ENCODE assay signal across 7 cellular contexts in the genomic region with DNA sequence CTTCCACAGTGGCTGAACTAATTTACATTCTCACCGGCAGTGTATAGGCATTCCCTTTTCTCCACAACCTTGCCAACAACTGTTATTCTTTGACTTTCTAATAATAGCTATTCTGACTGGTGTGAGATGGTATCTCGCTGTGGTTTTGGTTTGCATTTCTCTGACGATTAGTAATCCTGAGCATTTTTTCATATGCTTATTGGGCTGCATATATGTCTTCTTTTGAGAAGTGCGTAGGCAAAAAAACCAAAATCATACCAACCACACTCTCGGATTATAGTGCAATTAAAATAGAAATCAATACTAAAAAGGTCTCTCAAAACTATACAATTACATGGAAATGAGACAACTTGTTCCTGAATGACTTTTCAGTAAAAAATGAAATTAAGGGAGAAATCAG.
DNase-seq lines count a peak whose midpoint lies in the region; ATAC-seq, FAIRE-seq and TF ChIP-seq lines count a peak whose summit lies in the region.
"Not testable (repeated sequence)": the region's sequence is repeated elsewhere in the genome, so short reads cannot be mapped to it uniquely, and the experiment has no call there.

No MANE protein-coding gene starts in this region.

- not testable (repeated sequence) for H3K4ac ChIP-seq in IMR-90 (ENCODE audit: low read depth, low read length)

- intact Hi-C loops in IMR-90 (cut with micrococcal nuclease); activated CD4-positive, alpha-beta T cell treated with anti-CD3 and anti-CD28 coated beads for 36 hours (cut with DNase I, micrococcal nuclease); GM12878 (cut with micrococcal nuclease; ENCODE audit: unreplicated experiment): not testable (repeated sequence)

- FAIRE-seq in GM12878 (lab: Jason Lieb, UNC) = not testable (repeated sequence)

- CTCF ChIA-PET in IMR-90 (lab: Yijun Ruan, JAX); activated CD4-positive, alpha-beta T cell treated with anti-CD3 and anti-CD28 coated beads for 36 hours (lab: Charles Lee); GM12878 (lab: Yijun Ruan, JAX): not testable (repeated sequence)

- not testable (repeated sequence) for H2BK120ac ChIP-seq in IMR-90 (ENCODE audit: low read depth, low read length)

- H3K56ac ChIP-seq in IMR-90 (ENCODE audit: extremely low read depth, insufficient read depth, low read length) = not testable (repeated sequence)

- H3K4me1 ChIP-seq in IMR-90 (ENCODE audit: control insufficient read depth, insufficient read depth, low read length); RWPE2 (ENCODE audit: insufficient read depth, poor library complexity, severe bottlenecking); GM12878 (ENCODE audit: control insufficient read depth, insufficient read depth, low read length): not testable (repeated sequence)

- H3K27me3 ChIP-seq in IMR-90 (ENCODE audit: control insufficient read depth, insufficient read depth, low read length); RWPE2 (ENCODE audit: insufficient read depth, poor library complexity, severe bottlenecking); GM12878 (replicated peaks in 1 of 2; ENCODE audit: control insufficient read depth in 2 of 2, insufficient read depth in 2 of 2, low read length in 1 of 2): not testable (repeated sequence)

- H2AK9ac ChIP-seq in IMR-90 (replicated peaks; ENCODE audit: low read depth, low read length, poor library complexity) = not testable (repeated sequence)

- TF ChIP-seq CTCF in IMR-90 (conservative IDR thresholded peaks at IDR 0.05; ENCODE audit: low read depth, low read length); RWPE2 (IDR thresholded peaks at IDR 0.05; ENCODE audit: poor library complexity, severe bottlenecking); GM12878 (IDR thresholded peaks at IDR 0.05 in 2 of 3, conservative IDR thresholded peaks at IDR 0.05 in 1 of 3; ENCODE audit: control insufficient read depth in 2 of 3, extremely low read depth in 1 of 3, insufficient read depth in 1 of 3, low read depth in 3 of 3, low read length in 3 of 3): not testable (repeated sequence)

- not testable (repeated sequence) for H3K36me3 Mint-ChIP-seq in activated CD4-positive, alpha-beta T cell treated with anti-CD3 and anti-CD28 coated beads for 36 hours (ENCODE audit: low read depth); activated T-cell treated with anti-CD3 and anti-CD28 coated beads, Interleukin-2, amount 50 U/mL, for 72 hours (ENCODE audit: insufficient read depth in 2 of 2); central memory CD8-positive, alpha-beta T cell (ENCODE audit: insufficient read depth); stimulated activated effector memory CD8-positive, alpha-beta T cell treated with anti-CD3 and anti-CD28 coated beads, Interleukin-12 subunit alpha, Interleukin-12 subunit beta, amount 100 ng/mL, for 72 hours

- dilution Hi-C loops in IMR-90 (cut with HindIII; ENCODE audit: low sequenced_read_pairs, unreplicated experiment) = not testable (repeated sequence)

- POLR2A ChIA-PET in IMR-90 (lab: Charles Lee; ENCODE audit: unreplicated experiment); activated CD4-positive, alpha-beta T cell treated with anti-CD3 and anti-CD28 coated beads for 36 hours (lab: Charles Lee); GM12878 (lab: Charles Lee): not testable (repeated sequence)

- not testable (repeated sequence) for TF ChIP-seq EP300 in GM12878 (IDR thresholded peaks at IDR 0.05; ENCODE audit: borderline replicate concordance in 1 of 2, control insufficient read depth in 1 of 2, low read depth in 2 of 2, low read length in 2 of 2)

- DNase-seq in IMR-90; RWPE2 (ENCODE audit: low spot score); activated CD4-positive, alpha-beta T cell treated with anti-CD3 and anti-CD28 coated beads for 36 hours; activated T-cell treated with anti-CD3 and anti-CD28 coated beads, Interleukin-2, amount 50 U/mL, for 72 hours; GM12878 (ENCODE audit: low read depth, low spot score); central memory CD8-positive, alpha-beta T cell (ENCODE audit: low spot score in 2 of 2); stimulated activated effector memory CD8-positive, alpha-beta T cell treated with anti-CD3 and anti-CD28 coated beads, Interleukin-12 subunit alpha, Interleukin-12 subunit beta, amount 100 ng/mL, for 72 hours (ENCODE audit: low spot score in 2 of 2): not testable (repeated sequence)

- H2BK20ac ChIP-seq in IMR-90 (ENCODE audit: low read depth, low read length) = not testable (repeated sequence)

- not testable (repeated sequence) for H4K20me1 ChIP-seq in IMR-90 (ENCODE audit: insufficient read depth, low read length); GM12878 (ENCODE audit: control insufficient read depth, insufficient read depth)

- H3K14ac ChIP-seq in IMR-90 (replicated peaks; ENCODE audit: low read depth, low read length) = not testable (repeated sequence)

- not testable (repeated sequence) for H2BK15ac ChIP-seq in IMR-90 (ENCODE audit: low read depth, low read length)

- SMC1A ChIA-PET in GM12878 (lab: Charles Lee; ENCODE audit: uncharacterized antibody, unreplicated experiment) = not testable (repeated sequence)

- H3K4me2 ChIP-seq in IMR-90 (ENCODE audit: low read depth, low read length); GM12878 (ENCODE audit: control insufficient read depth, insufficient read depth): not testable (repeated sequence)

- not testable (repeated sequence) for TF ChIP-seq RAD21 in IMR-90 (IDR thresholded peaks at IDR 0.05; ENCODE audit: low read length); GM12878 (IDR thresholded peaks at IDR 0.05; ENCODE audit: insufficient read depth, low read depth, low read length)

- not testable (repeated sequence) for TF ChIP-seq POLR2A in IMR-90 (IDR thresholded peaks at IDR 0.05; ENCODE audit: low read depth, low read length); GM12878 (IDR thresholded peaks at IDR 0.05; ENCODE audit: low read depth, low read length)

- H3K27ac Mint-ChIP-seq in activated CD4-positive, alpha-beta T cell treated with anti-CD3 and anti-CD28 coated beads for 36 hours; activated T-cell treated with anti-CD3 and anti-CD28 coated beads, Interleukin-2, amount 50 U/mL, for 72 hours; central memory CD8-positive, alpha-beta T cell (ENCODE audit: low read depth); stimulated activated effector memory CD8-positive, alpha-beta T cell treated with anti-CD3 and anti-CD28 coated beads, Interleukin-12 subunit alpha, Interleukin-12 subunit beta, amount 100 ng/mL, for 72 hours: not testable (repeated sequence)

- in situ Hi-C loops in IMR-90 (cut with MboI; ENCODE audit: low sequenced_read_pairs); GM12878 (cut with MboI): not testable (repeated sequence)

- not testable (repeated sequence) for H3K9ac ChIP-seq in IMR-90 (ENCODE audit: low read depth, low read length); GM12878 (ENCODE audit: control insufficient read depth, insufficient read depth, low read length)

- not testable (repeated sequence) for H3K36me3 ChIP-seq in IMR-90 (ENCODE audit: control insufficient read depth, insufficient read depth, low read length); RWPE2 (ENCODE audit: low read depth); GM12878 (ENCODE audit: control insufficient read depth in 2 of 2, insufficient read depth in 2 of 2, low read length in 1 of 2)

- WGBS in IMR-90 (ENCODE audit: extremely low coverage in 2 of 2, insufficient read length in 1 of 2), 2 experiments = no CpG with 5 or more reads among the region's 5 CpGs
- WGBS in GM12878 (ENCODE audit: insufficient coverage, insufficient replicate concordance, low lambda C conversion rate, missing lambda C conversion rate) = no CpG with 5 or more reads among the region's 5 CpGs

- not testable (repeated sequence) for H3K27ac ChIP-seq in IMR-90 (ENCODE audit: insufficient read depth, low read length); RWPE2 (ENCODE audit: poor library complexity, severe bottlenecking); GM12878 (ENCODE audit: control insufficient read depth, insufficient read depth)

- H3K9me3 Mint-ChIP-seq in activated CD4-positive, alpha-beta T cell treated with anti-CD3 and anti-CD28 coated beads for 36 hours (ENCODE audit: low read depth); activated T-cell treated with anti-CD3 and anti-CD28 coated beads, Interleukin-2, amount 50 U/mL, for 72 hours; central memory CD8-positive, alpha-beta T cell; stimulated activated effector memory CD8-positive, alpha-beta T cell treated with anti-CD3 and anti-CD28 coated beads, Interleukin-12 subunit alpha, Interleukin-12 subunit beta, amount 100 ng/mL, for 72 hours: not testable (repeated sequence)

- not testable (repeated sequence) for H4K8ac ChIP-seq in IMR-90 (ENCODE audit: low read depth in 2 of 2, low read length in 2 of 2)

- not testable (repeated sequence) for BruUV-seq in IMR-90 (replicated peaks; lab: Mats Ljungman, UMichigan); GM12878 (replicated peaks; lab: Mats Ljungman, UMichigan)

- not testable (repeated sequence) for H3K27me3 Mint-ChIP-seq in activated CD4-positive, alpha-beta T cell treated with anti-CD3 and anti-CD28 coated beads for 36 hours; activated T-cell treated with anti-CD3 and anti-CD28 coated beads, Interleukin-2, amount 50 U/mL, for 72 hours (ENCODE audit: low read depth); central memory CD8-positive, alpha-beta T cell

- not testable (repeated sequence) for H3K4me1 Mint-ChIP-seq in activated CD4-positive, alpha-beta T cell treated with anti-CD3 and anti-CD28 coated beads for 36 hours; activated T-cell treated with anti-CD3 and anti-CD28 coated beads, Interleukin-2, amount 50 U/mL, for 72 hours (ENCODE audit: low read depth); central memory CD8-positive, alpha-beta T cell; stimulated activated effector memory CD8-positive, alpha-beta T cell treated with anti-CD3 and anti-CD28 coated beads, Interleukin-12 subunit alpha, Interleukin-12 subunit beta, amount 100 ng/mL, for 72 hours

- H4K5ac ChIP-seq in IMR-90 (ENCODE audit: low read depth, low read length) = not testable (repeated sequence)

- not testable (repeated sequence) for H3K4me3 ChIP-seq in IMR-90 (ENCODE audit: insufficient read depth, low read depth, low read length); RWPE2 (ENCODE audit: severe bottlenecking); GM12878

- H3K9me3 ChIP-seq in IMR-90 (ENCODE audit: control insufficient read depth, insufficient read depth, low read length); RWPE2 (ENCODE audit: severe bottlenecking); GM12878 (replicated peaks; ENCODE audit: control insufficient read depth, insufficient read depth, low read length): not testable (repeated sequence)

- RAD21 ChIA-PET in GM12878 (lab: Charles Lee; ENCODE audit: unreplicated experiment) = not testable (repeated sequence)

- H3K18ac ChIP-seq in IMR-90 (ENCODE audit: low read depth, low read length) = not testable (repeated sequence)

- H2AK5ac ChIP-seq in IMR-90 (ENCODE audit: low read depth, low read length) = not testable (repeated sequence)

- H3K23ac ChIP-seq in IMR-90 (ENCODE audit: low read depth, low read length) = not testable (repeated sequence)

- not testable (repeated sequence) for H2AFZ ChIP-seq in IMR-90 (replicated peaks; ENCODE audit: low read length, poor library complexity); GM12878 (ENCODE audit: control insufficient read depth, low read depth, low read length)

- not testable (repeated sequence) for H3K79me2 ChIP-seq in GM12878 (ENCODE audit: control insufficient read depth, insufficient read depth, low read length)

- H3K4me3 Mint-ChIP-seq in activated CD4-positive, alpha-beta T cell treated with anti-CD3 and anti-CD28 coated beads for 36 hours; activated T-cell treated with anti-CD3 and anti-CD28 coated beads, Interleukin-2, amount 50 U/mL, for 72 hours; central memory CD8-positive, alpha-beta T cell; stimulated activated effector memory CD8-positive, alpha-beta T cell treated with anti-CD3 and anti-CD28 coated beads, Interleukin-12 subunit alpha, Interleukin-12 subunit beta, amount 100 ng/mL, for 72 hours: not testable (repeated sequence)

- not testable (repeated sequence) for H4K91ac ChIP-seq in IMR-90 (ENCODE audit: insufficient read depth, low read depth, low read length)

- ATAC-seq in IMR-90 (ENCODE audit: low read depth) (peak; percentile 65; the same call in 1 of the 2 replicates), RWPE2 (ENCODE audit: low read depth) (peak; percentile 68), GM12878 (peak; percentile 67)
- ATAC-seq in activated CD4-positive, alpha-beta T cell treated with anti-CD3 and anti-CD28 coated beads for 36 hours = peak; percentile 67
- ATAC-seq in activated T-cell treated with anti-CD3 and anti-CD28 coated beads, Interleukin-2, amount 50 U/mL, for 72 hours (replicated peaks in 1 of 2) = peak; percentile 51 to 72
- ATAC-seq in central memory CD8-positive, alpha-beta T cell (replicated peaks; ENCODE audit: extremely low read depth, poor library complexity, severe bottlenecking) = peak; percentile 42
- peak; percentile 88 for ATAC-seq in stimulated activated effector memory CD8-positive, alpha-beta T cell treated with anti-CD3 and anti-CD28 coated beads, Interleukin-12 subunit alpha, Interleukin-12 subunit beta, amount 100 ng/mL, for 72 hours

- H3K9me1 ChIP-seq in IMR-90 (ENCODE audit: insufficient read depth, low read length) = not testable (repeated sequence)

- H3K79me1 ChIP-seq in IMR-90 (ENCODE audit: low read depth in 1 of 2, low read length in 2 of 2) = not testable (repeated sequence)

- H2BK5ac ChIP-seq in IMR-90 (ENCODE audit: low read depth, low read length, poor library complexity, severe bottlenecking) = not testable (repeated sequence)
